Comparison of ENCODE assay signal across 23 cellular contexts in the genomic region with DNA sequence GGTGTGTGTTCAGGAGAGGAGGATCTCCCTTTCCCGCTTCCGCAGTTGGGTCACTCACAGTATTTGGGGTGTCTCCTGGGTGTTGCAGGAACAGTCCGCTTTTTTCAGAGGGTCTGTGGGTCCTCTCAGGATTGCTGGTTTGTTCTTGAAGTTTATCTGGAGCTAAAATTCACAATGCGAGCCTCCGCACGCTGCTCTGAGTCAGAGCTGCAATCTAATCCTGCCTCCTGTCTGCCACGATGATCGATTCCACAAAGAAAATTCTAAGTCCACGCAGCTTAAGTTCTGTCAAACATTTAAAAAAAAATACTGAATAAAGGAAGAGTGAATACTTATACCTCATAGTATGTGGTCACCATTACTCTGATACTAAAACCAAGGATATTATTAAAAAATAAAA.
"Had no signal": no experiment of that assay in that cellular context is flagged by ENCODE, and none has a peak within 500 bp of the region (broad histone marks: within the 10 kb centered on the region; RNA-seq: fewer than 3 reads in every experiment).

No MANE protein-coding gene starts in this region.

- H3K36me3 Mint-ChIP-seq: brain, WTC11 had no signal

- H3K36me3 ChIP-seq: gastroesophageal sphincter, left lung, neutrophil, suprapubic skin had no signal

- H3K27ac ChIP-seq: coronary artery, gastroesophageal sphincter, left lung, neutrophil, suprapubic skin had no signal

- FAIRE-seq: endothelial cell of umbilical vein, kidney, small intestine, TTC549 had no signal

- H3K27me3 Mint-ChIP-seq: activated CD4-positive, alpha-beta T cell treated with anti-CD3 and anti-CD28 coated beads, Interleukin-2, amount 10 ng/mL, durations not matched to agents 24 days and 14 days; central memory CD8-positive, alpha-beta T cell; naive thymus-derived CD4-positive, alpha-beta T cell; stimulated activated naive CD8-positive, alpha-beta T cell treated with anti-CD3 and anti-CD28 coated beads, Interleukin-15, Interleukin-2, amounts not matched to agents 100 ng/mL and 50 ng/mL, for 24 hours; T-helper 17 cell had no signal

- H3K4me1 Mint-ChIP-seq: activated CD4-positive, alpha-beta T cell treated with anti-CD3 and anti-CD28 coated beads, Interleukin-2, amount 10 ng/mL, durations not matched to agents 24 days and 14 days; activated naive CD4-positive, alpha-beta T cell treated with anti-CD3 and anti-CD28 coated beads, Interleukin-2, amount 50 U/mL, for 24 hours; brain; central memory CD8-positive, alpha-beta T cell; naive thymus-derived CD4-positive, alpha-beta T cell; T-helper 17 cell had no signal

- H3K9me3 ChIP-seq: gastroesophageal sphincter, left lung, mucosa of descending colon, neutrophil, suprapubic skin had no signal

- H3K9me3 Mint-ChIP-seq: activated naive CD4-positive, alpha-beta T cell treated with anti-CD3 and anti-CD28 coated beads, Interleukin-2, amount 50 U/mL, for 24 hours; stimulated activated naive CD8-positive, alpha-beta T cell treated with anti-CD3 and anti-CD28 coated beads, Interleukin-15, Interleukin-2, amounts not matched to agents 100 ng/mL and 50 ng/mL, for 24 hours had no signal

- ATAC-seq: activated CD8-positive, alpha-beta T cell treated with anti-CD3 and anti-CD28 coated beads, Interleukin-2, amount 10 ng/mL, durations not matched to agents 7 days and 5 days; gastroesophageal sphincter; left lung; mucosa of descending colon; naive thymus-derived CD4-positive, alpha-beta T cell; T-helper 17 cell had no signal

- H3K4me1 ChIP-seq: gastroesophageal sphincter, left lung, suprapubic skin had no signal

- H3K4me3 ChIP-seq: coronary artery, gastroesophageal sphincter, left lung, mucosa of descending colon, suprapubic skin had no signal

- H3K4me3 Mint-ChIP-seq: activated CD4-positive, alpha-beta T cell treated with anti-CD3 and anti-CD28 coated beads, Interleukin-2, amount 10 ng/mL, durations not matched to agents 24 days and 14 days; activated CD8-positive, alpha-beta T cell treated with anti-CD3 and anti-CD28 coated beads, Interleukin-2, amount 10 ng/mL, durations not matched to agents 7 days and 5 days; activated naive CD4-positive, alpha-beta T cell treated with anti-CD3 and anti-CD28 coated beads, Interleukin-2, amount 50 U/mL, for 24 hours; brain; central memory CD8-positive, alpha-beta T cell; naive thymus-derived CD4-positive, alpha-beta T cell; stimulated activated naive CD8-positive, alpha-beta T cell treated with anti-CD3 and anti-CD28 coated beads, Interleukin-15, Interleukin-2, amounts not matched to agents 100 ng/mL and 50 ng/mL, for 24 hours; T-helper 17 cell; WTC11 had no signal

- H3K27me3 ChIP-seq: gastroesophageal sphincter, left lung, neutrophil, suprapubic skin had no signal

- H3K27ac Mint-ChIP-seq: activated CD4-positive, alpha-beta T cell treated with anti-CD3 and anti-CD28 coated beads, Interleukin-2, amount 10 ng/mL, durations not matched to agents 24 days and 14 days; activated CD8-positive, alpha-beta T cell treated with anti-CD3 and anti-CD28 coated beads, Interleukin-2, amount 10 ng/mL, durations not matched to agents 7 days and 5 days; activated naive CD4-positive, alpha-beta T cell treated with anti-CD3 and anti-CD28 coated beads, Interleukin-2, amount 50 U/mL, for 24 hours; brain; naive thymus-derived CD4-positive, alpha-beta T cell; stimulated activated naive CD8-positive, alpha-beta T cell treated with anti-CD3 and anti-CD28 coated beads, Interleukin-15, Interleukin-2, amounts not matched to agents 100 ng/mL and 50 ng/mL, for 24 hours; T-helper 17 cell had no signal

- DNase-seq: activated CD4-positive, alpha-beta T cell treated with anti-CD3 and anti-CD28 coated beads, Interleukin-2, amount 10 ng/mL, durations not matched to agents 24 days and 14 days; activated CD8-positive, alpha-beta memory T cell treated with anti-CD3 and anti-CD28 coated beads, Interleukin-2, amount 50 U/mL, for 4 hours; activated CD8-positive, alpha-beta T cell treated with anti-CD3 and anti-CD28 coated beads, Interleukin-2, amount 10 ng/mL, durations not matched to agents 7 days and 5 days; activated effector memory CD4-positive, alpha-beta T cell treated with anti-CD3 and anti-CD28 coated beads, Interleukin-2, amount 50 U/mL, for 16 hours; activated T-cell treated with anti-CD3 and anti-CD28 coated beads, Interleukin-2, amount 50 U/mL, for 48 hours; amniotic stem cell; kidney; left lung; mucosa of descending colon; naive thymus-derived CD4-positive, alpha-beta T cell; small intestine; T-helper 17 cell had no signal
